Comparison of ENCODE assay signal across 8 cellular contexts in the genomic region with DNA sequence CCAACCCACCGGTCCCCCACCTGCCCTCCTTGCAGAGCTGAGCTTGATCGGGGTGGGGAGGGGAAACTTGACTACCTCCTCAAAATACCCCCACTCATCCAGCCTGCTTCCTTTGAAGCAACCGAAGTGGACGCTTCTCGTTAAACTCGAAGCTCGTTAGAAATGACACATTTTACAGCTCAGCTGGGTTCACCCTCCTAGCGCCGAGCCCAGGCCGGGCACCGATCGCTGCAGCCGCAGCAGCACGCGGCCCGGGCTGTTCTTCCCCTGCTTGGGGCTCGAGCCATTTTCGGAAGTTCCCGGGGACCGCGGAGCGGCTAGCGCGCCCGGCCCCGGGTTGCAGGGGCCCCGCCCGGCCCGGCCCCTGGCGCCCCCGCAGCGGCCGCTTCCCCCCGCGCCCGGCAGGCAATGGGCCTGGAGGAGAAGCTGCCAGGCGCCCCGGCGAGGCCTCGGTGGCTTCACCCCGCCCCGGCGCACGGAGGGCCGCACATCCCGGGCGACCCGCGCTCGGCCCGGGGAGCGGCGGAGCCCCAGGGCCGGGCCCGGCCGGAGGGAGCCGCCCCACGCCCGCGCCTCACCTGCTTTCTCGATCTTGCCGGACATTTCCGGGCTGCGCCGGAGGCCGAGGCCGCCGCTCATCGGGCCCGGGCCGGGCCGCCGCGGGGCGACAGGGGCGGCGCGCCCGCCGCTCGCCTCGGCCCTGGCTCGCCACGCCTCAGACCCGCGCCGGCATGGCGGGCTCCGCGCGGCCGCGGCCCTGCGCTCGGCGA. TPM values are rescaled to one million over a fixed set of nuclear protein-coding genes. Genes with fewer than 3 reads are reported as not detected.
DNase-seq lines count a peak whose midpoint lies in the region; ATAC-seq and TF ChIP-seq lines count a peak whose summit lies in the region.

No MANE protein-coding gene starts in this region.

- 0 to 7% methylated on average over 2 to 16 of the region's 96 CpGs for WGBS in esophagus squamous epithelium, 2 donors

- H3K36me3 ChIP-seq in BJ (ENCODE audit: control insufficient read depth, insufficient read depth, low read length): no peaks in the 10 kb centered on the region
- H3K36me3 ChIP-seq in KMS-11 (ENCODE audit: insufficient read depth): no peaks in the 10 kb centered on the region
- H3K36me3 ChIP-seq in esophagus squamous epithelium: no peaks in the 10 kb centered on the region
- H3K36me3 ChIP-seq in uterus: no peaks in the 10 kb centered on the region

- H3K9me3 ChIP-seq in esophagus squamous epithelium: no peaks in the 10 kb centered on the region
- H3K9me3 ChIP-seq in uterus: no peaks in the 10 kb centered on the region

- H3K4me3 Mint-ChIP-seq in natural killer cell: peak overlapping the region; percentile 91

- TF ChIP-seq CTCF in BJ (IDR thresholded peaks at IDR 0.05; ENCODE audit: insufficient read depth, low read depth, low read length) (no peak), KMS-11 (conservative IDR thresholded peaks at IDR 0.05; ENCODE audit: low read depth, low read length) (no peak), esophagus squamous epithelium (IDR thresholded peaks at IDR 0.05) (peak in 1 of 6 experiments; percentile 19), natural killer cell (IDR thresholded peaks at IDR 0.05) (no peak), uterus (IDR thresholded peaks at IDR 0.05) (peak in 1 of 4 experiments; percentile 28)

- H2AFZ ChIP-seq in KMS-11 (ENCODE audit: low read depth): peak overlapping the region; percentile 11; the same call in 1 of the 2 replicates

- no peaks in the 10 kb centered on the region for H3K27me3 Mint-ChIP-seq in natural killer cell (ENCODE audit: low read depth in 2 of 2)

- peak overlapping the region; percentile 77; the same call in 1 of the 2 replicates for H3K9ac ChIP-seq in KMS-11

- H3K4me3 ChIP-seq in BJ (ENCODE audit: low read depth, low read length) (peak overlapping the region; percentile 56), KMS-11 (IDR thresholded peaks at IDR 0.05; ENCODE audit: insufficient read depth, low read depth, low read length) (no peak overlapping the region), esophagus squamous epithelium (peak overlapping the region; percentile 62 to 82 (median 68)), uterus (peak overlapping the region; percentile 53 to 63)

- peaks cover 50% of the 10 kb centered on the region for H3K79me2 ChIP-seq in KMS-11 (ENCODE audit: insufficient read depth, low read depth)

- H3K36me3 Mint-ChIP-seq in natural killer cell: no peaks in the 10 kb centered on the region

- DNase-seq in BJ (ENCODE audit: low read depth): no peak
- peak; percentile 66 for DNase-seq in activated T-cell treated with anti-CD3 and anti-CD28 coated beads, Interleukin-2, amount 50 U/mL, for 1 hour
- no peak for DNase-seq in esophagus squamous epithelium (lab: John Stamatoyannopoulos, UW)
- peak; percentile 58 for DNase-seq in natural killer cell
- DNase-seq in uterus: peak in 1 of 2 donors; percentile 39
- no peak for DNase-seq in dedifferentiated amniotic fluid mesenchymal stem cell (ENCODE audit: extremely low spot score)

- peaks cover 46 to 56% of the 10 kb centered on the region in 2 donors for H3K4me1 Mint-ChIP-seq in natural killer cell

- intact Hi-C loops in esophagus squamous epithelium (cut with DNase I): loop anchor here (10.0 kb wide), 1 partner anchor 65 kb away; no protein-coding TSS in a partner anchor
- intact Hi-C loops in natural killer cell (cut with micrococcal nuclease): loop anchor here (1.0 to 10.0 kb wide), 4 partner anchors 148 to 1875 kb away; partner anchors contain the start of gene POMT1
- intact Hi-C loops in uterus (cut with DNase I; ENCODE audit: low total_unique reads): no loop called here

- ATAC-seq in GM19455 (IDR thresholded peaks at IDR 0.05; ENCODE audit: unreplicated experiment): peak; percentile 24
- ATAC-seq in natural killer cell: peak; percentile 56 to 71 (median 59)

- H3K27ac ChIP-seq in KMS-11 (peak overlapping the region; percentile 75), esophagus squamous epithelium (peak overlapping the region; percentile 86 to 98 (median 94)), uterus (peak overlapping the region; percentile 75 to 98)

- H3K27me3 ChIP-seq in BJ (ENCODE audit: control insufficient read depth, insufficient read depth, low read length) (no peaks in the 10 kb centered on the region), KMS-11 (ENCODE audit: insufficient read depth, low read depth) (no peaks in the 10 kb centered on the region), esophagus squamous epithelium (no peaks in the 10 kb centered on the region), uterus (no peaks in the 10 kb centered on the region)

- H3K4me1 ChIP-seq in KMS-11 (ENCODE audit: low read depth, poor library complexity, severe bottlenecking) (peaks cover 45% of the 10 kb centered on the region), esophagus squamous epithelium (peaks cover 24 to 52% (median 38%) of the 10 kb centered on the region in 3 donors), uterus (peaks cover 5 to 8% of the 10 kb centered on the region in 2 donors)

- H3K27ac Mint-ChIP-seq in natural killer cell: peak overlapping the region; percentile 89 to 94

- POLR2A ChIA-PET in BJ (lab: Charles Lee): interaction anchor here (1.0 kb wide), 1 partner anchor 98 kb away, joined by 3 read pairs; no protein-coding TSS in a partner anchor

- H4K20me1 ChIP-seq in KMS-11 (ENCODE audit: insufficient read depth): no peaks in the 10 kb centered on the region

- TF ChIP-seq POLR2A in esophagus squamous epithelium (IDR thresholded peaks at IDR 0.05) (no peak), uterus (IDR thresholded peaks at IDR 0.05) (no peak)

- H3K9me3 Mint-ChIP-seq in natural killer cell: no peaks in the 10 kb centered on the region

- CTCF ChIA-PET in BJ (lab: Yijun Ruan, JAX): interaction anchor here (0.6 to 11.0 kb wide), 37 partner anchors 7 to 403 kb away, joined by 3 to 227 read pairs (median 4); no protein-coding TSS in a partner anchor

- H3K4me2 ChIP-seq in KMS-11: peak overlapping the region; percentile 62

RNA-seq across cellular contexts. Expression of gene RAPGEF1, which starts 0.5 kb away (rescaled TPM):
- 26.9 and 31.6 TPM in 2 replicates for polyA plus RNA-seq in BJ (2011; rRNA removed)
- polyA minus RNA-seq in BJ (2011; rRNA and poly(A)+ RNA removed): 24.0 and 25.6 TPM in 2 replicates
- 10 to 100 TPM; 12.2 to 40.4 (median 19.0) TPM for total RNA-seq in esophagus squamous epithelium
- total RNA-seq in natural killer cell: 100 to 1,000 TPM; 210 to 224 (median 222) TPM
- 10 to 100 TPM; 13.1 to 73.7 (median 26.2) TPM for total RNA-seq in uterus

Comparison
In these comparisons a context has a peak if more than half of its experiments do, and no peak if none do; other contexts are left out.
1. DNase-seq: peak in activated T-cell treated with anti-CD3 and anti-CD28 coated beads, Interleukin-2, amount 50 U/mL, for 1 hour (single experiment) and natural killer cell (single experiment); none in BJ (single experiment), esophagus squamous epithelium (single experiment) and dedifferentiated amniotic fluid mesenchymal stem cell (single experiment).
2. Peak in every context shown above with its lines, with median percentiles within 50 percentile points of each other: H3K27ac ChIP-seq.